19 cellular contexts compared by ENCODE assay signal in the genomic region with DNA sequence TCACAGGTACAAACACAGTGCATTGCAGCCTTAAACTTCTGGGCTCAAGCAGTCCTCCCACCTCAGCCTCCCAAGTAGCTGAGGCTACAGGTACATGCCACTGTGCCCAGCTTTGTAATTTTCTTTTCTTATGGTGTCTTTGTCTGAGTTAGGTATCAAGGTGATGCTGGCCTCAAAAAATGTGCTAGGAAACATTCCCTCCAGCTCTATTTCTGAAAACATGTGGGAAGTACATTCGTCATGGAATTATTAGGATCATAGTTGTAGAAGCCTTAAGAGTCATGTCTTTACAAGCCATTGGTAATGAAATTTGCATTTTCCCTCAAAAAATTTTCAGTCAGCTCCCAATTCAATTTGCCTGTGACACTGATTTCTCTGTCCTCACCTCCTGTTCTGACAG.
"Had no signal": no experiment of that assay in that cellular context is flagged by ENCODE, and none has a peak within 500 bp of the region (broad histone marks: within the 10 kb centered on the region; RNA-seq: fewer than 3 reads in every experiment).

No MANE protein-coding gene starts in this region.

- H3K4me3 ChIP-seq: colonic mucosa, esophagus muscularis mucosa, gastrocnemius medialis, heart right ventricle, left lung, lower lobe of right lung had no signal

- H3K27me3 ChIP-seq: colonic mucosa, esophagus muscularis mucosa, heart right ventricle, left lung had no signal

- H3K27ac Mint-ChIP-seq: dendritic cell treated with granulocyte-macrophage colony-stimulating factor and Interleukin-4, amounts not matched to agents 40 ng/mL and 50 ng/mL, for 4 days; effector memory CD8-positive, alpha-beta T cell; endodermal cell; memory B cell had no signal

- DNase-seq: colonic mucosa; cortex of kidney; effector CD8-positive, alpha-beta T cell; effector memory CD8-positive, alpha-beta T cell; endodermal cell; foreskin melanocyte; gastrocnemius medialis; glutamatergic neuron; heart right ventricle; hippocampal formation; left cardiac atrium; left lung; left ventricle myocardium superior; lower lobe of right lung; mesendoderm; midbrain had no signal

- ATAC-seq: effector memory CD8-positive, alpha-beta T cell; gastrocnemius medialis; heart right ventricle; left cardiac atrium; left lung; left ventricle myocardium superior; lower lobe of right lung had no signal

- H3K4me1 Mint-ChIP-seq: memory B cell had no signal

- H3K9me3 ChIP-seq: colonic mucosa had no signal

- H3K9me3 Mint-ChIP-seq: effector memory CD8-positive, alpha-beta T cell; memory B cell had no signal

- H3K4me3 Mint-ChIP-seq: dendritic cell treated with granulocyte-macrophage colony-stimulating factor and Interleukin-4, amounts not matched to agents 40 ng/mL and 50 ng/mL, for 4 days; effector memory CD8-positive, alpha-beta T cell; endodermal cell; memory B cell had no signal

- H3K27ac ChIP-seq: colonic mucosa, esophagus muscularis mucosa, gastrocnemius medialis, heart right ventricle, left lung, lower lobe of right lung had no signal

- H3K36me3 ChIP-seq: colonic mucosa, esophagus muscularis mucosa, gastrocnemius medialis, heart right ventricle, left lung, lower lobe of right lung had no signal

- H3K4me1 ChIP-seq: colonic mucosa, gastrocnemius medialis, left lung, lower lobe of right lung had no signal

- H3K36me3 Mint-ChIP-seq: memory B cell had no signal
